Comparison of ENCODE assay signal across 1 cellular context in the genomic region with DNA sequence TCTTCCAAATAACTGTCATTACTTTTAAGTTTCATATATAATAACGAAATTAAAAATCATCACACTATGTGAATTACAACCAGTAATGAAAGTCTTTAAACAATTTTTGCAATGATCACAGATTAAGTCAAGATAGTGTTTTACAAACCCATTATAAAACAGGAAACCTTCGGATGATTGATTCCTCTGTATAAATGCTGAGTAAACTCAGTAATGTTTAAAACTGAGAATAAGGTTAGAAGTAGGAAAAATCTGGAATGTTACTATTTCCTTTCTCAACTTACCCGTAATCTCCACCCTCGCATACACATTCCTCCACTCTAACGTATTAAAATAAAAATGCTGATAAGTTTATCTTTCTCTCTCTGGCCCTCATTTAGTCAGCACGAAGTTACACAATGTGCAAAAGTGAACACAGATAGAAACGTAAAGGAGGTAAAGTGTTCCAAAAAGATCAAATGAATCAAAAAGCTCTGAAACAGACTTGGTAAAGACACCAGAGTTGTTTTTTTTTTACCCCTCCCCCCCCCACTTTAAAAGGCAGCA.
TF ChIP-seq lines count a peak whose summit lies in the region.

No MANE protein-coding gene starts in this region.

TF ChIP-seq in SK-N-SH, 30 proteins besides CTCF, POLR2A, EP300 and RAD21 (continued from another document):
- TF ChIP-seq ELF1 (IDR thresholded peaks at IDR 0.05) (no peak), CHD2 (IDR thresholded peaks at IDR 0.05; ENCODE audit: low read length, partially characterized antibody) (no peak), SMC3 (IDR thresholded peaks at IDR 0.05; ENCODE audit: low read depth, low read length) (no peak)
